8 cellular contexts compared by ENCODE assay signal in the genomic region with DNA sequence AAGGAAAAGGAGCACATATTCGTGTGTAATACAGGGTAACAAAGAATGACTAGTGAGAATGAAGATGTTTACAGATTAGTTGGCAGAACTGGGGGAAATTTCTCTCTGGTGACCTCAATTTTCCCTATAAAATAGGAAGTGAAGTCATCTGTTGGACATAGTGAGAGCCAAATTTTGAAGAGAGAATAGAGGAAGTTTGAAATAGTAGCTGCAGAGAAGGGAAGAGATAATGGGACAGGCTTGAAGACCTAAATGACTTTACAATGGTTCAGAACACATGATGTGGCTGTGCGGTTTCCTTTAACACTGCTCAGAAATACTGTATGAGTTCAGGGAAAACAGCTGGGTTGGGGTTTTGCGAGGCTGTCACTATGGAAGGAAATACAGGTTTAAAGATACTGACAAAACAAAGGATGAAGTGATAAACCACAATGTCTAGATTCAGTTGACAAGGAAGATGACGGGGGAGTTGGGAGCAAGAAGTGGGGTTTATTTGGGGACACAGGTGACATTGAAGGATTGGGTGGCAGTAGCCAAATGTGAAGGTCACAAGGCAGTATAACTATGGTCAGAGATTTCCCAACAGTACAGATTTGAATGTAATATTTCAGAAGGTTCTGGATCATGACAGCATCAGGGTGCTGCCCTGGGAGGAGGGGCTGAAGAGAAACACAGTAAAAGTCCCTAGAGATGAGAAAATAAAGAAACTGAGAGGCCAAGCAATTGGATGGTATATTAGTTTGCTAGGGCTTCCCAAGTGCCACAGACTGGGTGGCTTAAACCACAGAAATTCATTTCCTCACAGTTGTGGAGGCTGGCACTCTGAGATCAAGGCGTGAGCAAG.
DNase-seq lines count a peak whose midpoint lies in the region; ATAC-seq and TF ChIP-seq lines count a peak whose summit lies in the region.

No MANE protein-coding gene starts in this region.

- DNase-seq in AG08396 (ENCODE audit: low spot score) = peak; percentile 4
- peak; percentile 79 for DNase-seq in activated CD4-positive, alpha-beta T cell treated with anti-CD3 and anti-CD28 coated beads for 48 hours
- peak; percentile 41 for DNase-seq in epithelial cell of esophagus (ENCODE audit: low read depth)
- peak; percentile 6 to 21 for DNase-seq in stimulated activated CD4-positive, alpha-beta T cell treated with anti-CD3 and anti-CD28 coated beads, Interleukin-15, amount 100 ng/mL, for 1 hour (ENCODE audit: low read depth in 1 of 2, low spot score in 1 of 2)
- no peak for DNase-seq in NCI-H2196 treated with DMSO at 0.1 percent for 48 hours (lab: John Stamatoyannopoulos, UW; ENCODE audit: unreplicated experiment)
- no peak for DNase-seq in NCI-H1048 (lab: John Stamatoyannopoulos, UW)

- peak; percentile 90 for ATAC-seq in GM19455 (IDR thresholded peaks at IDR 0.05; ENCODE audit: unreplicated experiment)
- ATAC-seq in HG03521 (IDR thresholded peaks at IDR 0.05; ENCODE audit: unreplicated experiment) = peak; percentile 91

- no peak for TF ChIP-seq CTCF in epithelial cell of esophagus (IDR thresholded peaks at IDR 0.05; ENCODE audit: insufficient read depth, low read depth, low read length, missing control alignments)

- no peak overlapping the region for H3K4me3 ChIP-seq in epithelial cell of esophagus (ENCODE audit: low read length)

Comparison
In these comparisons a context has a peak if more than half of its experiments do, and no peak if none do; other contexts are left out.
1. DNase-seq: peak in AG08396 (single experiment), activated CD4-positive, alpha-beta T cell treated with anti-CD3 and anti-CD28 coated beads for 48 hours (single experiment), epithelial cell of esophagus (single experiment) and stimulated activated CD4-positive, alpha-beta T cell treated with anti-CD3 and anti-CD28 coated beads, Interleukin-15, amount 100 ng/mL, for 1 hour (2 of 2); none in NCI-H2196 treated with DMSO at 0.1 percent for 48 hours (single experiment) and NCI-H1048 (single experiment).